Comparison of ENCODE assay signal across 34 cellular contexts in the genomic region with DNA sequence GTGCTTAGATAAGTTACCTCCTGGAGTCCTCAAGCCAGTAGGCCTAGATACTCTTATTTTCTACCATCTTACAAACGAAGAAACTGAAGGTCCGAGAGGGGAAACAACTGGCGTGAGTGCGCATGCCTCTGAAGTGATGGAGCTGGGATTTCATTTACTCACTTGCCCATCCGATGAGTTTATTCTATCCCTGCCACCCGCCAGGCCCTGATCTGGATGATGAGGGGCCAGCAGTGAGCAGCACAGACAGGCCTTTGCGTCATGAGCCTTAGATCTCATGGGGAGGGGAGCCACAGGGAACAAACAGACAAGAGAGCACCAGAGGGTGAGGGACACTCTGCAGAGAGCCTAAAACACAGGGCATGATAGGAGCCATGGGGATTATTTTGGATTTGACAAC.
"Had no signal": no experiment of that assay in that cellular context is flagged by ENCODE, and none has a peak within 500 bp of the region (broad histone marks: within the 10 kb centered on the region; RNA-seq: fewer than 3 reads in every experiment).

No MANE protein-coding gene starts in this region.

- H3K4me3 Mint-ChIP-seq: activated CD4-positive, alpha-beta memory T cell treated with anti-CD3 and anti-CD28 coated beads for 36 hours; activated CD4-positive, alpha-beta T cell treated with anti-CD3 and anti-CD28 coated beads for 36 hours; activated CD4-positive, alpha-beta T cell treated with anti-CD3 and anti-CD28 coated beads, Interleukin-2, amount 10 ng/mL, durations not matched to agents 24 days and 14 days; activated CD8-positive, alpha-beta memory T cell treated with anti-CD3 and anti-CD28 coated beads, Interleukin-2, amount 10 ng/mL, durations not matched to agents 7 days and 5 days; activated CD8-positive, alpha-beta T cell treated with anti-CD3 and anti-CD28 coated beads, Interleukin-2, amount 10 ng/mL, durations not matched to agents 7 days and 5 days; activated naive CD4-positive, alpha-beta T cell treated with anti-CD3 and anti-CD28 coated beads for 36 hours; activated naive CD4-positive, alpha-beta T cell treated with anti-CD3 and anti-CD28 coated beads, Interleukin-2, amount 50 U/mL, for 24 hours; activated naive CD8-positive, alpha-beta T cell treated with anti-CD3 and anti-CD28 coated beads for 36 hours; activated naive CD8-positive, alpha-beta T cell treated with anti-CD3 and anti-CD28 coated beads, Interleukin-2, amount 50 U/mL, for 24 hours; activated T-helper 1 cell treated with anti-CD3 and anti-CD28 coated beads, Interleukin-12 subunit alpha, Interleukin-12 subunit beta, Interleukin-2, Interleukin-4 antibody, amounts not matched to agents 30 ng/mL and 10 ng/mL and 1 ng/mL, durations not matched to agents 14 hours and 24 hours and 36 hours; effector memory CD8-positive, alpha-beta T cell had no signal

- H3K27me3 ChIP-seq: adrenal gland, body of pancreas, esophagus muscularis mucosa, foreskin keratinocyte, gastrocnemius medialis, heart left ventricle had no signal

- H3K4me3 ChIP-seq: adrenal gland, body of pancreas, coronary artery, esophagus muscularis mucosa, gastrocnemius medialis, heart left ventricle had no signal

- H3K27me3 Mint-ChIP-seq: effector memory CD8-positive, alpha-beta T cell had no signal

- ATAC-seq: activated CD4-positive, alpha-beta T cell treated with anti-CD3 and anti-CD28 coated beads for 36 hours; activated CD8-positive, alpha-beta memory T cell treated with anti-CD3 and anti-CD28 coated beads, Interleukin-2, amount 10 ng/mL, durations not matched to agents 7 days and 5 days; activated CD8-positive, alpha-beta T cell treated with anti-CD3 and anti-CD28 coated beads, Interleukin-2, amount 10 ng/mL, durations not matched to agents 7 days and 5 days; activated naive CD8-positive, alpha-beta T cell treated with anti-CD3 and anti-CD28 coated beads, Interleukin-2, amount 50 U/mL, for 24 hours; body of pancreas; effector memory CD8-positive, alpha-beta T cell; foreskin keratinocyte; gastrocnemius medialis; heart left ventricle had no signal

- H3K4me1 Mint-ChIP-seq: activated CD4-positive, alpha-beta T cell treated with anti-CD3 and anti-CD28 coated beads for 36 hours; activated naive CD4-positive, alpha-beta T cell treated with anti-CD3 and anti-CD28 coated beads, Interleukin-2, amount 50 U/mL, for 24 hours had no signal

- H3K27ac Mint-ChIP-seq: activated CD4-positive, alpha-beta memory T cell treated with anti-CD3 and anti-CD28 coated beads for 36 hours; activated CD4-positive, alpha-beta T cell treated with anti-CD3 and anti-CD28 coated beads for 36 hours; activated CD4-positive, alpha-beta T cell treated with anti-CD3 and anti-CD28 coated beads, Interleukin-2, amount 10 ng/mL, durations not matched to agents 24 days and 14 days; activated CD8-positive, alpha-beta memory T cell treated with anti-CD3 and anti-CD28 coated beads, Interleukin-2, amount 10 ng/mL, durations not matched to agents 7 days and 5 days; activated CD8-positive, alpha-beta T cell treated with anti-CD3 and anti-CD28 coated beads, Interleukin-2, amount 10 ng/mL, durations not matched to agents 7 days and 5 days; activated naive CD4-positive, alpha-beta T cell treated with anti-CD3 and anti-CD28 coated beads for 36 hours; activated naive CD4-positive, alpha-beta T cell treated with anti-CD3 and anti-CD28 coated beads, Interleukin-2, amount 50 U/mL, for 24 hours; activated naive CD8-positive, alpha-beta T cell treated with anti-CD3 and anti-CD28 coated beads for 36 hours; activated naive CD8-positive, alpha-beta T cell treated with anti-CD3 and anti-CD28 coated beads, Interleukin-2, amount 50 U/mL, for 24 hours; activated T-helper 1 cell treated with anti-CD3 and anti-CD28 coated beads, Interleukin-12 subunit alpha, Interleukin-12 subunit beta, Interleukin-2, Interleukin-4 antibody, amounts not matched to agents 30 ng/mL and 10 ng/mL and 1 ng/mL, durations not matched to agents 14 hours and 24 hours and 36 hours; activated T-helper 2 cell treated with anti-CD3 and anti-CD28 coated beads, Interferon-gamma antibody, Interleukin-2, Interleukin-4, amounts not matched to agents 10 μg/mL and 5 μg/mL and 100 μg/mL, durations not matched to agents 14 hours and 24 hours and 36 hours; effector memory CD8-positive, alpha-beta T cell had no signal

- H3K9me3 ChIP-seq: adrenal gland, body of pancreas, esophagus muscularis mucosa, gastrocnemius medialis, heart left ventricle had no signal

- H3K36me3 ChIP-seq: gastrocnemius medialis had no signal

- H3K4me1 ChIP-seq: adrenal gland, body of pancreas had no signal

- H3K36me3 Mint-ChIP-seq: activated CD4-positive, alpha-beta memory T cell treated with anti-CD3 and anti-CD28 coated beads for 36 hours; activated CD8-positive, alpha-beta memory T cell treated with anti-CD3 and anti-CD28 coated beads, Interleukin-2, amount 10 ng/mL, durations not matched to agents 7 days and 5 days; activated naive CD4-positive, alpha-beta T cell treated with anti-CD3 and anti-CD28 coated beads, Interleukin-2, amount 50 U/mL, for 24 hours; activated naive CD8-positive, alpha-beta T cell treated with anti-CD3 and anti-CD28 coated beads for 36 hours had no signal

- H3K9me3 Mint-ChIP-seq: activated CD4-positive, alpha-beta memory T cell treated with anti-CD3 and anti-CD28 coated beads for 36 hours; activated CD4-positive, alpha-beta T cell treated with anti-CD3 and anti-CD28 coated beads, Interleukin-2, amount 10 ng/mL, durations not matched to agents 24 days and 14 days; activated naive CD4-positive, alpha-beta T cell treated with anti-CD3 and anti-CD28 coated beads for 36 hours; activated naive CD4-positive, alpha-beta T cell treated with anti-CD3 and anti-CD28 coated beads, Interleukin-2, amount 50 U/mL, for 24 hours; activated naive CD8-positive, alpha-beta T cell treated with anti-CD3 and anti-CD28 coated beads for 36 hours; activated naive CD8-positive, alpha-beta T cell treated with anti-CD3 and anti-CD28 coated beads, Interleukin-2, amount 50 U/mL, for 24 hours; activated T-helper 1 cell treated with anti-CD3 and anti-CD28 coated beads, Interleukin-12 subunit alpha, Interleukin-12 subunit beta, Interleukin-2, Interleukin-4 antibody, amounts not matched to agents 30 ng/mL and 10 ng/mL and 1 ng/mL, durations not matched to agents 14 hours and 24 hours and 36 hours; activated T-helper 2 cell treated with anti-CD3 and anti-CD28 coated beads, Interferon-gamma antibody, Interleukin-2, Interleukin-4, amounts not matched to agents 10 μg/mL and 5 μg/mL and 100 μg/mL, durations not matched to agents 14 hours and 24 hours and 36 hours; effector memory CD8-positive, alpha-beta T cell had no signal

- DNase-seq: activated CD4-positive, alpha-beta memory T cell treated with anti-CD3 and anti-CD28 coated beads for 36 hours; activated CD4-positive, alpha-beta T cell treated with anti-CD3 and anti-CD28 coated beads for 36 hours; activated CD4-positive, alpha-beta T cell treated with anti-CD3 and anti-CD28 coated beads, Interleukin-2, amount 10 ng/mL, durations not matched to agents 24 days and 14 days; activated CD4-positive, CD25-positive, alpha-beta regulatory T cell; activated CD4-positive, CD25-positive, alpha-beta regulatory T cell treated with anti-CD3 and anti-CD28 coated beads, Interleukin-2, amount 50 U/mL, for 72 hours; activated CD8-positive, alpha-beta memory T cell treated with anti-CD3 and anti-CD28 coated beads, Interleukin-2, amount 10 ng/mL, durations not matched to agents 7 days and 5 days; activated CD8-positive, alpha-beta memory T cell treated with anti-CD3 and anti-CD28 coated beads, Interleukin-2, amount 50 U/mL, for 4 hours; activated CD8-positive, alpha-beta T cell treated with anti-CD3 and anti-CD28 coated beads, Interleukin-2, amount 10 ng/mL, durations not matched to agents 7 days and 5 days; activated effector memory CD4-positive, alpha-beta T cell treated with anti-CD3 and anti-CD28 coated beads, Interleukin-2, amount 50 U/mL, for 16 hours; activated naive CD4-positive, alpha-beta T cell treated with anti-CD3 and anti-CD28 coated beads for 36 hours; activated naive CD8-positive, alpha-beta T cell treated with anti-CD3 and anti-CD28 coated beads for 36 hours; activated naive CD8-positive, alpha-beta T cell treated with anti-CD3 and anti-CD28 coated beads, Interleukin-2, amount 50 U/mL, for 24 hours; activated T-cell treated with anti-CD3 and anti-CD28 coated beads, Interleukin-2, amount 50 U/mL, for 1 hour; activated T-cell treated with anti-CD3 and anti-CD28 coated beads, Interleukin-2, amount 50 U/mL, for 48 hours; amygdala; aorta; body of pancreas; central memory CD4-positive, alpha-beta T cell; dermis blood vessel endothelial cell; effector CD4-positive, alpha-beta T cell; effector memory CD8-positive, alpha-beta T cell; erythroblast; foreskin keratinocyte; gastrocnemius medialis; glutamatergic neuron; heart left ventricle; T-helper 2 cell had no signal

- H3K27ac ChIP-seq: adrenal gland, body of pancreas, coronary artery, esophagus muscularis mucosa, foreskin keratinocyte, gastrocnemius medialis, heart left ventricle, VCaP had no signal
